ENCODE assay signal across 14 cellular contexts in the genomic region with DNA sequence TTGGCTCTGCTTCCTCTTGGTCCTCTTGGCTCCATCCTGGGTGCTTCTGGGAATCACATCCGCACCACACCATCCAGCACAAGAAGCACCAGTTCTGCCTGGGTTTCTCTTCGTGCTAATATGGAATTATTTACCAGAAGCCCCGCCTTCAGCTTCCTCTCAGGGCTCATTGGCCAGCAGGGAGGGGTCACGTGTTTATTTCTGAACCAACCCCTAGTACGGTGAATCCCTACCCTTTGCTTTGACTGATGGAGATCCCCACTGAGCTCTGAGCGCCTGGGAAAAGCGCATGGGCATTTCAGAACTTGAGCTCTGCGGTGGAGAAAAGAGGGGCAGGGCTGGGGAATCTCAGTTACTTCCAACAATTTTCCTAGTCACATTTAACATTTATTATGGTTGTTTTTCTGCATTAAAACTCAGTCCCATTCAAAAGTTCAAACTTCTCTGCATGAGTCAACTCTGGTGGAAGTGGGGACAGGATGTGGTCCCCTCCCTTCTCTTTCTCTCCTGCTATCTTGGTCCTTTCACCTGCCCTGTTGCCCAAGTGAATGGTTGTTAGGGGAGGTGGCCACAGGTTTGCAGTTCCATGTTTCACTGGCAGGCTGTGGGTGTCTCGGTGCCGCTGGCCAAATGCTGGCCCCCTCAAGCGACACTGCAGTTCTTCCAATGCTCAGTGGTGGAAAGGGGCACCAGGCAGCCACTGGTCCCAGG.
DNase-seq lines count a peak whose midpoint lies in the region; ATAC-seq and TF ChIP-seq lines count a peak whose summit lies in the region.
"Had no signal": no experiment of that assay in that cellular context is flagged by ENCODE, and none has a peak within 500 bp of the region (broad histone marks: within the 10 kb centered on the region; RNA-seq: fewer than 3 reads in every experiment).

No MANE protein-coding gene starts in this region.

- no peaks in the 10 kb centered on the region for H3K9me3 Mint-ChIP-seq in activated T-cell treated with anti-CD3 and anti-CD28 coated beads, Interleukin-2, amount 50 U/mL, for 72 hours
- no peaks in the 10 kb centered on the region for H3K9me3 Mint-ChIP-seq in activated CD8-positive, alpha-beta T cell treated with anti-CD3 and anti-CD28 coated beads for 36 hours
- H3K9me3 Mint-ChIP-seq in stimulated activated effector memory CD8-positive, alpha-beta T cell treated with anti-CD3 and anti-CD28 coated beads, Interleukin-12 subunit alpha, Interleukin-12 subunit beta, amount 100 ng/mL, for 72 hours, result no peaks in the 10 kb centered on the region

- peak; percentile 60 to 61 for ATAC-seq in activated T-cell treated with anti-CD3 and anti-CD28 coated beads, Interleukin-2, amount 50 U/mL, for 72 hours (replicated peaks in 1 of 2)
- ATAC-seq in HG02885 (IDR thresholded peaks at IDR 0.05; ENCODE audit: poor library complexity, unreplicated experiment), result peak; percentile 51
- ATAC-seq in activated CD8-positive, alpha-beta T cell treated with anti-CD3 and anti-CD28 coated beads for 36 hours, result peak; percentile 60
- ATAC-seq in stimulated activated effector memory CD8-positive, alpha-beta T cell treated with anti-CD3 and anti-CD28 coated beads, Interleukin-12 subunit alpha, Interleukin-12 subunit beta, amount 100 ng/mL, for 72 hours, result peak; percentile 76
- ATAC-seq: Panc1 had no signal

- H3K27me3 Mint-ChIP-seq in activated T-cell treated with anti-CD3 and anti-CD28 coated beads, Interleukin-2, amount 50 U/mL, for 72 hours (ENCODE audit: low read depth), result peaks cover 30% of the 10 kb centered on the region
- H3K27me3 Mint-ChIP-seq in activated CD8-positive, alpha-beta T cell treated with anti-CD3 and anti-CD28 coated beads for 36 hours, result peaks cover 2% of the 10 kb centered on the region

- POLR2A ChIA-PET in activated CD8-positive, alpha-beta T cell treated with anti-CD3 and anti-CD28 coated beads for 36 hours (lab: Charles Lee), result interaction anchor here (1.6 kb wide), 1 partner anchor 12 kb away, joined by 4 read pairs; no protein-coding TSS in a partner anchor

- H3K27ac Mint-ChIP-seq in activated T-cell treated with anti-CD3 and anti-CD28 coated beads, Interleukin-2, amount 50 U/mL, for 72 hours, result no peak overlapping the region
- no peak overlapping the region for H3K27ac Mint-ChIP-seq in activated CD8-positive, alpha-beta T cell treated with anti-CD3 and anti-CD28 coated beads for 36 hours
- peak overlapping the region; percentile 40 for H3K27ac Mint-ChIP-seq in stimulated activated effector memory CD8-positive, alpha-beta T cell treated with anti-CD3 and anti-CD28 coated beads, Interleukin-12 subunit alpha, Interleukin-12 subunit beta, amount 100 ng/mL, for 72 hours

- DNase-seq in activated T-cell treated with anti-CD3 and anti-CD28 coated beads, Interleukin-2, amount 50 U/mL, for 72 hours, result peak; percentile 12 to 21
- no peak for DNase-seq in activated T-cell treated with anti-CD3 and anti-CD28 coated beads, Interleukin-2, amount 50 U/mL, for 1 hour
- DNase-seq in activated CD8-positive, alpha-beta T cell treated with anti-CD3 and anti-CD28 coated beads for 36 hours, result peak; percentile 51
- no peak for DNase-seq in stimulated activated effector memory CD8-positive, alpha-beta T cell treated with anti-CD3 and anti-CD28 coated beads, Interleukin-12 subunit alpha, Interleukin-12 subunit beta, amount 100 ng/mL, for 72 hours (ENCODE audit: low spot score in 2 of 2)
- DNase-seq in HT-29 (ENCODE audit: low spot score) (no peak), NCI-H1048 (lab: John Stamatoyannopoulos, UW) (no peak), COR-L47 (lab: John Stamatoyannopoulos, UW) (no peak)
- DNase-seq: DMS79, lower lobe of right lung, MM.1S, spleen, upper lobe of right lung had no signal

- no peak for TF ChIP-seq CTCF in activated CD8-positive, alpha-beta T cell treated with anti-CD3 and anti-CD28 coated beads for 36 hours (IDR thresholded peaks at IDR 0.05)

- intact Hi-C loops in activated CD8-positive, alpha-beta T cell treated with anti-CD3 and anti-CD28 coated beads for 36 hours (cut with micrococcal nuclease), result no loop called here

- CTCF ChIA-PET in activated CD8-positive, alpha-beta T cell treated with anti-CD3 and anti-CD28 coated beads for 36 hours (lab: Charles Lee), result interaction anchor here (0.9 to 3.1 kb wide), 2 partner anchors 10 to 20 kb away, joined by 4 to 14 read pairs; no protein-coding TSS in a partner anchor

- no peaks in the 10 kb centered on the region for H3K36me3 Mint-ChIP-seq in activated T-cell treated with anti-CD3 and anti-CD28 coated beads, Interleukin-2, amount 50 U/mL, for 72 hours (ENCODE audit: insufficient read depth in 2 of 2)
- no peaks in the 10 kb centered on the region for H3K36me3 Mint-ChIP-seq in activated CD8-positive, alpha-beta T cell treated with anti-CD3 and anti-CD28 coated beads for 36 hours (ENCODE audit: low read depth)
- H3K36me3 Mint-ChIP-seq in stimulated activated effector memory CD8-positive, alpha-beta T cell treated with anti-CD3 and anti-CD28 coated beads, Interleukin-12 subunit alpha, Interleukin-12 subunit beta, amount 100 ng/mL, for 72 hours, result no peaks in the 10 kb centered on the region

- peak overlapping the region in 1 of 2 donors; percentile 1 for H3K4me3 Mint-ChIP-seq in activated T-cell treated with anti-CD3 and anti-CD28 coated beads, Interleukin-2, amount 50 U/mL, for 72 hours
- no peak overlapping the region for H3K4me3 Mint-ChIP-seq in activated CD8-positive, alpha-beta T cell treated with anti-CD3 and anti-CD28 coated beads for 36 hours
- peak overlapping the region; percentile 14 for H3K4me3 Mint-ChIP-seq in stimulated activated effector memory CD8-positive, alpha-beta T cell treated with anti-CD3 and anti-CD28 coated beads, Interleukin-12 subunit alpha, Interleukin-12 subunit beta, amount 100 ng/mL, for 72 hours

- peaks cover 74% of the 10 kb centered on the region for H3K4me1 Mint-ChIP-seq in activated T-cell treated with anti-CD3 and anti-CD28 coated beads, Interleukin-2, amount 50 U/mL, for 72 hours (ENCODE audit: low read depth)
- H3K4me1 Mint-ChIP-seq in activated CD8-positive, alpha-beta T cell treated with anti-CD3 and anti-CD28 coated beads for 36 hours (ENCODE audit: low read depth), result peaks cover 62% of the 10 kb centered on the region
- peaks cover 49% of the 10 kb centered on the region for H3K4me1 Mint-ChIP-seq in stimulated activated effector memory CD8-positive, alpha-beta T cell treated with anti-CD3 and anti-CD28 coated beads, Interleukin-12 subunit alpha, Interleukin-12 subunit beta, amount 100 ng/mL, for 72 hours

Comparison
In these comparisons a context has a peak if more than half of its experiments do, and no peak if none do; other contexts are left out.
1. DNase-seq: peak in activated T-cell treated with anti-CD3 and anti-CD28 coated beads, Interleukin-2, amount 50 U/mL, for 72 hours (2 of 2) and activated CD8-positive, alpha-beta T cell treated with anti-CD3 and anti-CD28 coated beads for 36 hours (single experiment); none in activated T-cell treated with anti-CD3 and anti-CD28 coated beads, Interleukin-2, amount 50 U/mL, for 1 hour (single experiment), stimulated activated effector memory CD8-positive, alpha-beta T cell treated with anti-CD3 and anti-CD28 coated beads, Interleukin-12 subunit alpha, Interleukin-12 subunit beta, amount 100 ng/mL, for 72 hours (0 of 2), HT-29 (single experiment), NCI-H1048 (single experiment) and COR-L47 (single experiment).
2. Peak in every context shown above with its lines, with median percentiles within 50 percentile points of each other: ATAC-seq.